ENCODE assay signal across 8 cellular contexts in genomic region chr19:57814505-57815246, GRCh38. TPM values are rescaled to one million over a fixed set of nuclear protein-coding genes. Genes with fewer than 3 reads are reported as not detected.
DNase-seq lines count a peak whose midpoint lies in the region; ATAC-seq, FAIRE-seq and TF ChIP-seq lines count a peak whose summit lies in the region.

ZNF552 (minus strand) TSS chr19:57814913; CDS start chr19:57814743, 170 bp downstream.

- peak within 1 kb of the TSS; percentile 82 for H3K27ac ChIP-seq in CD8-positive, alpha-beta T cell (ENCODE audit: low read depth, low read length)

- H3K36me3 ChIP-seq in CD8-positive, alpha-beta T cell (ENCODE audit: insufficient read depth, low read length): peaks cover 2% of the 10 kb centered on the region
- peaks cover 21% of the 10 kb centered on the region for H3K36me3 ChIP-seq in NT2/D1 (ENCODE audit: insufficient read depth, insufficient read length, low read length)

- no peaks in the 10 kb centered on the region for H3K27me3 Mint-ChIP-seq in CD8-positive, alpha-beta T cell (ENCODE audit: low read depth)
- H3K27me3 Mint-ChIP-seq in endothelial cell (ENCODE audit: unreplicated experiment) (peaks cover 13% of the 10 kb centered on the region), mesothelial cell of epicardium (ENCODE audit: low read depth) (no peaks in the 10 kb centered on the region)

- no peak for TF ChIP-seq CTCF in CD8-positive, alpha-beta T cell (IDR thresholded peaks at IDR 0.05)
- no peak for TF ChIP-seq CTCF in endothelial cell (IDR thresholded peaks at IDR 0.05; ENCODE audit: unreplicated experiment)
- TF ChIP-seq CTCF in mesothelial cell of epicardium (IDR thresholded peaks at IDR 0.05; ENCODE audit: unreplicated experiment): no peak

- no peaks in the 10 kb centered on the region for H3K27me3 ChIP-seq in CD8-positive, alpha-beta T cell (ENCODE audit: insufficient read depth, low read length)
- no peaks in the 10 kb centered on the region for H3K27me3 ChIP-seq in NT2/D1 (ENCODE audit: insufficient read depth, insufficient read length)

- H3K4me3 Mint-ChIP-seq in CD8-positive, alpha-beta T cell: peak within 1 kb of the TSS; percentile 96
- peak within 1 kb of the TSS; percentile 96 for H3K4me3 Mint-ChIP-seq in endothelial cell (ENCODE audit: unreplicated experiment)
- peak within 1 kb of the TSS; percentile 95 for H3K4me3 Mint-ChIP-seq in mesothelial cell of epicardium

- peak; percentile 76 for ATAC-seq in CD8-positive, alpha-beta T cell
- peak; percentile 69 for ATAC-seq in GM19463 (IDR thresholded peaks at IDR 0.05; ENCODE audit: unreplicated experiment)

- H3K9ac ChIP-seq in NT2/D1 (ENCODE audit: insufficient read length, low read depth): peak within 1 kb of the TSS; percentile 98

- H3K27ac Mint-ChIP-seq in CD8-positive, alpha-beta T cell: peak within 1 kb of the TSS; percentile 94
- H3K27ac Mint-ChIP-seq in endothelial cell (ENCODE audit: unreplicated experiment) (peak within 1 kb of the TSS; percentile 74), mesothelial cell of epicardium (peak within 1 kb of the TSS; percentile 92)

- CTCF ChIA-PET in CD8-positive, alpha-beta T cell (lab: Charles Lee): interaction anchor here (0.7 kb wide), 1 partner anchor 15 kb away, joined by 3 read pairs; no protein-coding TSS in a partner anchor

- peak within 1 kb of the TSS; percentile 91 for H3K4me3 ChIP-seq in CD8-positive, alpha-beta T cell (ENCODE audit: low read depth, low read length)
- peak within 1 kb of the TSS; percentile 92 for H3K4me3 ChIP-seq in NT2/D1 (ENCODE audit: insufficient read length, low read depth)

- DNase-seq in CD8-positive, alpha-beta T cell: peak; percentile 48 to 82 (median 72)
- peak; percentile 90 for DNase-seq in HTR-8/SVneo (ENCODE audit: insufficient read length, low spot score)
- peak; percentile 86 for DNase-seq in NT2/D1 (ENCODE audit: low read depth, low spot score)
- DNase-seq in activated CD8-positive, alpha-beta memory T cell treated with anti-CD3 and anti-CD28 coated beads, Interleukin-2, amount 50 U/mL, for 24 hours (ENCODE audit: extremely low read depth): peak; percentile 42
- peak; percentile 68 for DNase-seq in endothelial cell (ENCODE audit: low spot score)
- DNase-seq in mesothelial cell of epicardium (ENCODE audit: low spot score in 2 of 2, unreplicated experiment in 2 of 2): peak; percentile 59 to 76
- peak; percentile 48 to 58 for DNase-seq in stimulated activated CD8-positive, alpha-beta memory T cell treated with anti-CD3 and anti-CD28 coated beads, Interleukin-15, amount 100 ng/mL, for 4 hours (ENCODE audit: low read depth in 2 of 2)

- H3K9me3 Mint-ChIP-seq in CD8-positive, alpha-beta T cell: no peaks in the 10 kb centered on the region
- no peaks in the 10 kb centered on the region for H3K9me3 Mint-ChIP-seq in endothelial cell (ENCODE audit: unreplicated experiment)
- no peaks in the 10 kb centered on the region for H3K9me3 Mint-ChIP-seq in mesothelial cell of epicardium

- POLR2A ChIA-PET in CD8-positive, alpha-beta T cell (lab: Charles Lee): interaction anchor here (0.7 to 1.3 kb wide), 6 partner anchors 13 to 272 kb away, joined by 3 to 7 read pairs (median 5); partner anchors contain the start of genes ZNF586, ZNF587 and ZNF671

- H3K9me3 ChIP-seq in CD8-positive, alpha-beta T cell (ENCODE audit: low read length): no peaks in the 10 kb centered on the region
- no peaks in the 10 kb centered on the region for H3K9me3 ChIP-seq in NT2/D1 (ENCODE audit: insufficient read depth, low read length)

- H3K4me1 ChIP-seq in CD8-positive, alpha-beta T cell (ENCODE audit: insufficient read depth, low read length): peaks cover 12% of the 10 kb centered on the region
- peaks cover 2% of the 10 kb centered on the region for H3K4me1 ChIP-seq in NT2/D1 (ENCODE audit: insufficient read depth, insufficient read length)

- H3K36me3 Mint-ChIP-seq in CD8-positive, alpha-beta T cell: peaks cover 35% of the 10 kb centered on the region
- H3K36me3 Mint-ChIP-seq in endothelial cell (ENCODE audit: low read depth, unreplicated experiment) (peaks cover 20% of the 10 kb centered on the region), mesothelial cell of epicardium (peaks cover 7% of the 10 kb centered on the region)

- intact Hi-C loops in CD8-positive, alpha-beta T cell (cut with DNase I, micrococcal nuclease): loop anchor here (1.0 to 10.0 kb wide), 9 partner anchors 35 to 570 kb away; partner anchors contain the start of genes ZNF586 (in 2 of the 2), ZNF776 (in 2 of the 2), RPS5 (in 1 of the 2) and ZNF17 (in 1 of the 2)

- peaks cover 50% of the 10 kb centered on the region for H3K4me1 Mint-ChIP-seq in CD8-positive, alpha-beta T cell (ENCODE audit: low read depth)
- H3K4me1 Mint-ChIP-seq in endothelial cell (ENCODE audit: unreplicated experiment): peaks cover 32% of the 10 kb centered on the region
- H3K4me1 Mint-ChIP-seq in mesothelial cell of epicardium: peaks cover 59% of the 10 kb centered on the region

- FAIRE-seq in HTR-8/SVneo (lab: Jason Lieb, UNC): no peak

RNA-seq across cellular contexts. Expression of gene ZNF552, which starts in this region (rescaled TPM):
- total RNA-seq in CD8-positive, alpha-beta T cell: 10 to 100 TPM; 14.3 to 18.6 TPM
- total RNA-seq in endothelial cell (ENCODE audit: unreplicated experiment) (7.0 TPM), mesothelial cell of epicardium (15.5 to 19.2 TPM (median 16.8 TPM) in 3 replicates)

Comparison
In these comparisons a context has a peak if more than half of its experiments do, and no peak if none do; other contexts are left out.
1. Peak in every context shown above with its lines: DNase-seq, ATAC-seq, H3K4me3 ChIP-seq and H3K27ac ChIP-seq.